Comparison of ENCODE assay signal across 18 cellular contexts in genomic region chr11:35791088-35791958, GRCh38.
DNase-seq lines count a peak whose midpoint lies in the region; ATAC-seq and TF ChIP-seq lines count a peak whose summit lies in the region.
"Had no signal": no experiment of that assay in that cellular context is flagged by ENCODE, and none has a peak within 500 bp of the region (broad histone marks: within the 10 kb centered on the region; RNA-seq: fewer than 3 reads in every experiment).

No MANE protein-coding gene starts in this region.

- no peak overlapping the region for H3K14ac ChIP-seq in mesenchymal stem cell (ENCODE audit: low read length in 2 of 2)

- in situ Hi-C loops in GM23248 (cut with MboI) = no loop called here

- 73% methylated on average over 6 of the region's 6 CpGs for WGBS in mesenchymal stem cell
- WGBS in GM23248 (ENCODE audit: low coverage in 1 of 2, low lambda C conversion rate in 2 of 2, missing lambda C conversion rate in 2 of 2), 2 experiments = 63 to 71% methylated on average over 6 of the region's 6 CpGs

- POLR2A ChIA-PET in HEK293 (lab: Yijun Ruan, JAX) = no interaction called here

- H4K20me1 ChIP-seq in GM23248 (ENCODE audit: insufficient read depth) = no peaks in the 10 kb centered on the region; the same call in 1 of the 2 replicates

- no peak overlapping the region for H2BK120ac ChIP-seq in mesenchymal stem cell (ENCODE audit: low read depth, low read length)

- H3K9me3 ChIP-seq in HEK293 (ENCODE audit: control insufficient read depth, insufficient read depth, low read depth, low read length) (no peaks in the 10 kb centered on the region), mesenchymal stem cell (ENCODE audit: control insufficient read depth, low read length) (no peaks in the 10 kb centered on the region), GM23248 (ENCODE audit: low read depth) (no peaks in the 10 kb centered on the region)
- H3K9me3 ChIP-seq: A549, pancreas, spleen, upper lobe of left lung had no signal

- no peak overlapping the region for H3K27ac ChIP-seq in HEK293 (ENCODE audit: extremely low read depth, low read depth, low read length)
- H3K27ac ChIP-seq in mesenchymal stem cell (ENCODE audit: low read length, poor library complexity, severe bottlenecking) = no peak overlapping the region
- no peak overlapping the region for H3K27ac ChIP-seq in GM23248
- H3K27ac ChIP-seq: A549, pancreas, SK-N-MC, spleen, upper lobe of left lung had no signal

- no peak overlapping the region for H3K18ac ChIP-seq in mesenchymal stem cell (ENCODE audit: low read depth in 1 of 2, low read length in 2 of 2)

- TF ChIP-seq CTCF in HEK293 (tag by site-specific recombination; IDR thresholded peaks at IDR 0.05) = no peak

- H3K4me3 ChIP-seq in HEK293 (ENCODE audit: low read depth, low read length) (no peak overlapping the region), mesenchymal stem cell (ENCODE audit: insufficient read depth in 1 of 2, low read depth in 1 of 2, low read length in 2 of 2) (no peak overlapping the region), GM23248 (no peak overlapping the region)
- H3K4me3 ChIP-seq: A549, pancreas, SK-N-MC, spleen, upper lobe of left lung had no signal

- CTCF ChIA-PET in HEK293 (lab: Yijun Ruan, JAX) = interaction anchor here (0.5 to 2.2 kb wide), 3 partner anchors 9 to 31 kb away, joined by 4 to 9 read pairs (median 7); no protein-coding TSS in a partner anchor

- H3K27me3 ChIP-seq in mesenchymal stem cell (ENCODE audit: control insufficient read depth in 1 of 2, insufficient read depth in 1 of 2, low read length in 2 of 2) (no peaks in the 10 kb centered on the region), GM23248 (replicated peaks; ENCODE audit: insufficient read depth) (no peaks in the 10 kb centered on the region)
- H3K27me3 ChIP-seq: pancreas, spleen, upper lobe of left lung had no signal

- H3K4me1 ChIP-seq in HEK293 (ENCODE audit: control insufficient read depth, insufficient read depth, low read length) (peaks cover 7% of the 10 kb centered on the region), mesenchymal stem cell (ENCODE audit: control insufficient read depth, insufficient read depth, low read depth, low read length) (peaks cover 13% of the 10 kb centered on the region), GM23248 (ENCODE audit: insufficient read depth) (peaks cover 37% of the 10 kb centered on the region)

- no peak overlapping the region for H2BK15ac ChIP-seq in mesenchymal stem cell (ENCODE audit: low read depth, poor library complexity, severe bottlenecking)

- peaks cover 27% of the 10 kb centered on the region; the same call in 1 of the 2 replicates for H3F3A ChIP-seq in GM23248 (ENCODE audit: insufficient read depth)

- H4K8ac ChIP-seq in mesenchymal stem cell (ENCODE audit: low read length) = peak overlapping the region; percentile 14

- H3K9ac ChIP-seq in mesenchymal stem cell (ENCODE audit: low read length) = no peak overlapping the region
- H3K9ac ChIP-seq in GM23248 = no peak overlapping the region

- no peak overlapping the region for H2BK5ac ChIP-seq in mesenchymal stem cell (ENCODE audit: low read depth, low read length, poor library complexity, severe bottlenecking)

- H3K36me3 ChIP-seq in HEK293 (ENCODE audit: control insufficient read depth in 2 of 2, insufficient read depth in 1 of 2, low read length in 2 of 2) (no peaks in the 10 kb centered on the region), mesenchymal stem cell (ENCODE audit: control insufficient read depth in 1 of 2, insufficient read depth in 2 of 2, low read depth in 1 of 2, low read length in 2 of 2) (no peaks in the 10 kb centered on the region), GM23248 (ENCODE audit: low read depth) (no peaks in the 10 kb centered on the region)
- H3K36me3 ChIP-seq: pancreas, upper lobe of left lung had no signal

- peak; percentile 36 to 73 (median 41) for DNase-seq in NCI-H1417 (lab: John Stamatoyannopoulos, UW)
- DNase-seq in NCI-H1417 treated with DMSO at 0.1 percent for 48 hours (lab: John Stamatoyannopoulos, UW) = no peak
- DNase-seq in NCI-H524 treated with DMSO at 0.1 percent for 48 hours (lab: John Stamatoyannopoulos, UW) = peak; percentile 100
- DNase-seq in mesenchymal stem cell = no peak
- DNase-seq in GM23248 = no peak
- DNase-seq: activated CD4-positive, alpha-beta T cell treated with anti-CD3 and anti-CD28 coated beads, Interleukin-2, amount 50 U/mL, for 4 hours; activated T-cell treated with anti-CD3 and anti-CD28 coated beads, Interleukin-2, amount 50 U/mL, for 72 hours; HCEC 1CT; left colon; pancreas; spleen; stimulated activated naive CD8-positive, alpha-beta T cell treated with anti-CD3 and anti-CD28 coated beads, Interleukin-15, Interleukin-2, amounts not matched to agents 100 U/mL and 50 U/mL, for 24 hours; upper lobe of left lung had no signal

- ATAC-seq in GM19463 (IDR thresholded peaks at IDR 0.05; ENCODE audit: unreplicated experiment) = no peak
- no peak for ATAC-seq in HG03520 (IDR thresholded peaks at IDR 0.05; ENCODE audit: unreplicated experiment)
- ATAC-seq: A549; activated T-cell treated with anti-CD3 and anti-CD28 coated beads, Interleukin-2, amount 50 U/mL, for 72 hours; left colon; stimulated activated naive CD8-positive, alpha-beta T cell treated with anti-CD3 and anti-CD28 coated beads, Interleukin-15, Interleukin-2, amounts not matched to agents 100 U/mL and 50 U/mL, for 24 hours had no signal

- H3K79me2 ChIP-seq in GM23248 (ENCODE audit: insufficient read depth) = peaks cover 40% of the 10 kb centered on the region

- H2AFZ ChIP-seq in mesenchymal stem cell (ENCODE audit: low read depth, low read length) (no peak overlapping the region), GM23248 (no peak overlapping the region)

- H3K4ac ChIP-seq in mesenchymal stem cell (ENCODE audit: low read depth in 1 of 2, low read length in 2 of 2) = peak overlapping the region in 1 of 2 experiments; percentile 9

- H4K91ac ChIP-seq in mesenchymal stem cell (ENCODE audit: low read length) = no peak overlapping the region

- H3K4me2 ChIP-seq in mesenchymal stem cell (ENCODE audit: low read length, poor library complexity, severe bottlenecking) = no peak overlapping the region
- no peak overlapping the region for H3K4me2 ChIP-seq in GM23248 (ENCODE audit: unreplicated experiment)
- H3K4me2 ChIP-seq: A549 had no signal

- peaks cover 33% of the 10 kb centered on the region for H3K79me1 ChIP-seq in mesenchymal stem cell (replicated peaks; ENCODE audit: low read length, poor library complexity, severe bottlenecking)

- H2BK12ac ChIP-seq in mesenchymal stem cell (ENCODE audit: low read length in 2 of 2) = no peak overlapping the region

- H3K23ac ChIP-seq in mesenchymal stem cell (ENCODE audit: low read length in 2 of 2) = no peak overlapping the region

- no peak overlapping the region for H2AK5ac ChIP-seq in mesenchymal stem cell (ENCODE audit: low read length, severe bottlenecking)

- no peaks in the 10 kb centered on the region for H3K9me2 ChIP-seq in GM23248 (ENCODE audit: insufficient read depth)

TF ChIP-seq in HEK293, 187 proteins besides CTCF, POLR2A, EP300 and RAD21 (continues in another document):
- TF ChIP-seq IKZF3 (tag by site-specific recombination; IDR thresholded peaks at IDR 0.05) = peak; percentile 9; the same call in 1 of the 2 replicates
- peak; percentile 47; the same call in 1 of the 2 replicates for TF ChIP-seq ZNF362 (tag by site-specific recombination; IDR thresholded peaks at IDR 0.05)
- TF ChIP-seq HOXD13 (CRISPR knock-in tag; IDR thresholded peaks at IDR 0.05; ENCODE audit: borderline replicate concordance) = no peak
- no peak for TF ChIP-seq ZNF530 (tag by site-specific recombination; IDR thresholded peaks at IDR 0.05; ENCODE audit: low read depth)
- TF ChIP-seq FEZF1 (tag by site-specific recombination; IDR thresholded peaks at IDR 0.05) = peak; percentile 50
- no peak for TF ChIP-seq ZNF211 (tag by site-specific recombination; IDR thresholded peaks at IDR 0.05; ENCODE audit: low read depth)
- TF ChIP-seq OSR2 (tag by site-specific recombination; IDR thresholded peaks at IDR 0.05) = peak; percentile 76
- TF ChIP-seq GLIS2 (tag by site-specific recombination; IDR thresholded peaks at IDR 0.05) = 0 out of 2 replicates have a peak, but pooled peaks have one; percentile 16
- TF ChIP-seq ZNF658 (tag by site-specific recombination; IDR thresholded peaks at IDR 0.05) = no peak
- TF ChIP-seq, protein P1, sequence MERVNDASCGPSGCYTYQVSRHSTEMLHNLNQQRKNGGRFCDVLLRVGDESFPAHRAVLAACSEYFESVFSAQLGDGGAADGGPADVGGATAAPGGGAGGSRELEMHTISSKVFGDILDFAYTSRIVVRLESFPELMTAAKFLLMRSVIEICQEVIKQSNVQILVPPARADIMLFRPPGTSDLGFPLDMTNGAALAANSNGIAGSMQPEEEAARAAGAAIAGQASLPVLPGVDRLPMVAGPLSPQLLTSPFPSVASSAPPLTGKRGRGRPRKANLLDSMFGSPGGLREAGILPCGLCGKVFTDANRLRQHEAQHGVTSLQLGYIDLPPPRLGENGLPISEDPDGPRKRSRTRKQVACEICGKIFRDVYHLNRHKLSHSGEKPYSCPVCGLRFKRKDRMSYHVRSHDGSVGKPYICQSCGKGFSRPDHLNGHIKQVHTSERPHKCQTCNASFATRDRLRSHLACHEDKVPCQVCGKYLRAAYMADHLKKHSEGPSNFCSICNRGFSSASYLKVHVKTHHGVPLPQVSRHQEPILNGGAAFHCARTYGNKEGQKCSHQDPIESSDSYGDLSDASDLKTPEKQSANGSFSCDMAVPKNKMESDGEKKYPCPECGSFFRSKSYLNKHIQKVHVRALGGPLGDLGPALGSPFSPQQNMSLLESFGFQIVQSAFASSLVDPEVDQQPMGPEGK (tag by site-specific recombination; IDR thresholded peaks at IDR 0.05) = peak; percentile 40
- TF ChIP-seq ZBTB48 (tag by site-specific recombination; IDR thresholded peaks at IDR 0.05) = peak; percentile 92

Comparison
In these comparisons a context has a peak if more than half of its experiments do, and no peak if none do; other contexts are left out.
1. DNase-seq: peak in NCI-H1417 (3 of 3) and NCI-H524 treated with DMSO at 0.1 percent for 48 hours (single experiment); none in NCI-H1417 treated with DMSO at 0.1 percent for 48 hours (single experiment), mesenchymal stem cell (single experiment) and GM23248 (single experiment).